ENCODE assay signal across 8 cellular contexts in genomic region chr17:49223517-49224197, GRCh38. TPM values are rescaled to one million over a fixed set of nuclear protein-coding genes. Genes with fewer than 3 reads are reported as not detected.
DNase-seq lines count a peak whose midpoint lies in the region; ATAC-seq and TF ChIP-seq lines count a peak whose summit lies in the region.

No MANE protein-coding gene starts in this region.

- no peak overlapping the region for H3K4me3 ChIP-seq in fibroblast of lung (replicated peaks in 1 of 4; ENCODE audit: control extremely low read depth in 1 of 4, insufficient read depth in 1 of 4, low read depth in 3 of 4, low read length in 4 of 4)
- H3K4me3 ChIP-seq in neuronal stem cell (ENCODE audit: low read length in 2 of 2) = peak overlapping the region in 1 of 2 donors; percentile 68
- no peak overlapping the region for H3K4me3 ChIP-seq in upper lobe of right lung

- TF ChIP-seq CTCF in fibroblast of lung (conservative IDR thresholded peaks at IDR 0.05 in 1 of 2, IDR thresholded peaks at IDR 0.05 in 1 of 2; ENCODE audit: low read depth in 1 of 2, low read length in 2 of 2) (peak; percentile 89 to 94), upper lobe of right lung (IDR thresholded peaks at IDR 0.05) (peak; percentile 78)

- ATAC-seq in activated T-cell treated with anti-CD3 and anti-CD28 coated beads, Interleukin-2, amount 50 U/mL, for 4 hours = peak; percentile 34 to 38
- peak; percentile 61 for ATAC-seq in upper lobe of right lung
- no peak for ATAC-seq in HG03439 (IDR thresholded peaks at IDR 0.05; ENCODE audit: unreplicated experiment)

- H2BK12ac ChIP-seq in neuronal stem cell (ENCODE audit: low read length) = no peak overlapping the region

- no peak overlapping the region for H2AFZ ChIP-seq in fibroblast of lung (ENCODE audit: low read length)
- peak overlapping the region; percentile 76 for H2AFZ ChIP-seq in neuronal stem cell (ENCODE audit: low read length)

- H3K27me3 Mint-ChIP-seq in activated T-cell treated with anti-CD3 and anti-CD28 coated beads, Interleukin-2, amount 50 U/mL, for 4 hours (ENCODE audit: low read depth) = peaks cover 9% of the 10 kb centered on the region

- no peak overlapping the region for H3K4me2 ChIP-seq in fibroblast of lung (ENCODE audit: extremely low read depth, insufficient read depth, low read length)
- H3K4me2 ChIP-seq in neuronal stem cell (ENCODE audit: insufficient read depth, low read length, poor library complexity, severe bottlenecking) = peak overlapping the region; percentile 64

- no peak overlapping the region for H2BK15ac ChIP-seq in neuronal stem cell (ENCODE audit: low read length)

- H3K4me3 Mint-ChIP-seq in activated T-cell treated with anti-CD3 and anti-CD28 coated beads, Interleukin-2, amount 50 U/mL, for 4 hours = peak overlapping the region; percentile 72

- H4K8ac ChIP-seq in neuronal stem cell (ENCODE audit: low read depth, low read length) = no peak overlapping the region

- no peaks in the 10 kb centered on the region for H3K79me2 ChIP-seq in fibroblast of lung (ENCODE audit: control insufficient read depth, insufficient read depth, low read length)

- peaks cover 9% of the 10 kb centered on the region for H3K36me3 Mint-ChIP-seq in activated T-cell treated with anti-CD3 and anti-CD28 coated beads, Interleukin-2, amount 50 U/mL, for 4 hours (ENCODE audit: insufficient read depth)

- H3K27me3 ChIP-seq in fibroblast of lung (ENCODE audit: control insufficient read depth, insufficient read depth, low read length) (peaks cover 41% of the 10 kb centered on the region), neuronal stem cell (ENCODE audit: control insufficient read depth in 3 of 3, insufficient read depth in 3 of 3, low read depth in 1 of 3, low read length in 3 of 3) (peaks cover 23 to 66% (median 60%) of the 10 kb centered on the region in 3 experiments), upper lobe of right lung (peaks cover 17% of the 10 kb centered on the region)

- H2AK5ac ChIP-seq in neuronal stem cell (ENCODE audit: low read depth, low read length) = peak overlapping the region; percentile 40

- H3K18ac ChIP-seq in neuronal stem cell (ENCODE audit: low read length) = peak overlapping the region; percentile 86

- intact Hi-C loops in upper lobe of right lung (cut with DNase I) = no loop called here

- peak overlapping the region; percentile 86 for H3K23ac ChIP-seq in neuronal stem cell (ENCODE audit: low read depth, low read length, poor library complexity)

- H3K27ac ChIP-seq in fibroblast of lung (ENCODE audit: insufficient read depth, low read length) = no peak overlapping the region
- no peak overlapping the region for H3K27ac ChIP-seq in neuronal stem cell (replicated peaks; ENCODE audit: low read length)
- H3K27ac ChIP-seq in upper lobe of right lung = no peak overlapping the region

- no peak overlapping the region for H3K4ac ChIP-seq in neuronal stem cell (ENCODE audit: low read length)

- H3K4me1 ChIP-seq in fibroblast of lung (ENCODE audit: control insufficient read depth, extremely low read depth, insufficient read depth, low read length) (no peaks in the 10 kb centered on the region), neuronal stem cell (ENCODE audit: control insufficient read depth in 2 of 2, insufficient read depth in 1 of 2, low read depth in 1 of 2, low read length in 2 of 2) (peaks cover 0 to 14% of the 10 kb centered on the region in 2 donors), upper lobe of right lung (peaks cover 15% of the 10 kb centered on the region)

- H3K14ac ChIP-seq in neuronal stem cell (ENCODE audit: low read length) = no peak overlapping the region

- H3K4me1 Mint-ChIP-seq in activated T-cell treated with anti-CD3 and anti-CD28 coated beads, Interleukin-2, amount 50 U/mL, for 4 hours (ENCODE audit: low read depth) = peaks cover 38% of the 10 kb centered on the region

- no peaks in the 10 kb centered on the region for H3K9me3 Mint-ChIP-seq in activated T-cell treated with anti-CD3 and anti-CD28 coated beads, Interleukin-2, amount 50 U/mL, for 4 hours

- H3K79me1 ChIP-seq in neuronal stem cell (ENCODE audit: low read depth, low read length) = no peaks in the 10 kb centered on the region

- peak overlapping the region; percentile 42 for H2BK5ac ChIP-seq in neuronal stem cell (ENCODE audit: low read length)

- no peaks in the 10 kb centered on the region for H4K20me1 ChIP-seq in fibroblast of lung (ENCODE audit: control insufficient read depth, extremely low read depth, insufficient read depth, low read length)

- H2BK120ac ChIP-seq in neuronal stem cell (ENCODE audit: low read depth, low read length) = no peak overlapping the region

- no peak overlapping the region for H4K91ac ChIP-seq in neuronal stem cell (ENCODE audit: low read depth, low read length, poor library complexity)

- H3K9ac ChIP-seq in fibroblast of lung (ENCODE audit: insufficient read depth, low read length) (no peak overlapping the region), neuronal stem cell (ENCODE audit: low read depth, low read length, poor library complexity) (peak overlapping the region; percentile 79)

- no peaks in the 10 kb centered on the region for H3K36me3 ChIP-seq in fibroblast of lung (ENCODE audit: control insufficient read depth, insufficient read depth, low read length)
- no peaks in the 10 kb centered on the region for H3K36me3 ChIP-seq in neuronal stem cell (replicated peaks in 1 of 2; ENCODE audit: control insufficient read depth in 2 of 2, insufficient read depth in 2 of 2, low read length in 2 of 2)
- H3K36me3 ChIP-seq in upper lobe of right lung = no peaks in the 10 kb centered on the region

- DNase-seq in DMS 273 (lab: John Stamatoyannopoulos, UW; ENCODE audit: unreplicated experiment) (peak; percentile 75), DMS 273 treated with DMSO at 0.1 percent for 48 hours (lab: John Stamatoyannopoulos, UW) (no peak), NCI-H748 treated with DMSO at 0.1 percent for 48 hours (lab: John Stamatoyannopoulos, UW) (peak; percentile 21), fibroblast of lung (ENCODE audit: low read depth in 2 of 2) (no peak), neuronal stem cell (ENCODE audit: low spot score) (peak; percentile 67), upper lobe of right lung (peak; percentile 77)
- DNase-seq in activated T-cell treated with anti-CD3 and anti-CD28 coated beads, Interleukin-2, amount 50 U/mL, for 4 hours = peak; percentile 70

- H3K9me3 ChIP-seq in fibroblast of lung (ENCODE audit: control insufficient read depth, insufficient read depth, low read depth, low read length) (no peaks in the 10 kb centered on the region), neuronal stem cell (replicated peaks in 1 of 2; ENCODE audit: control insufficient read depth in 2 of 2, insufficient read depth in 1 of 2, low read depth in 1 of 2, low read length in 2 of 2) (no peaks in the 10 kb centered on the region), upper lobe of right lung (no peaks in the 10 kb centered on the region)

- WGBS in neuronal stem cell (ENCODE audit: extremely low coverage in 2 of 2, insufficient read length in 2 of 2, insufficient replicate concordance in 1 of 2), 2 donors = no CpG with 5 or more reads among the region's 31 CpGs

RNA-seq across cellular contexts. Expression of gene PHOSPHO1, which starts 6.9 kb away (rescaled TPM):
- under 1 TPM in 1 of 3 donors, not detected in 2; 0.23 TPM for total RNA-seq in activated T-cell treated with anti-CD3 and anti-CD28 coated beads, Interleukin-2, amount 50 U/mL, for 4 hours
- total RNA-seq in fibroblast of lung = under 0.01 and 0.17 TPM in 2 replicates
- 0.03 and 0.14 TPM in 2 replicates for polyA plus RNA-seq in fibroblast of lung
- polyA plus RNA-seq in fibroblast of lung (2012) = 0.16 TPM in 1 of 2 replicates, not detected in the other
- polyA minus RNA-seq in fibroblast of lung (ENCODE audit: low replicate concordance) = 0.20 TPM in 1 of 2 replicates, not detected in the other
- 0.10 TPM for polyA plus RNA-seq in neuronal stem cell (2013, experiment 1 of 2)
- 0.07 TPM for polyA plus RNA-seq in neuronal stem cell (2013, experiment 2 of 2)
- 1.7 TPM for total RNA-seq in upper lobe of right lung

RNA-seq across cellular contexts. Expression of gene ABI3, which starts 13.2 kb away (rescaled TPM):
- total RNA-seq in activated T-cell treated with anti-CD3 and anti-CD28 coated beads, Interleukin-2, amount 50 U/mL, for 4 hours = 10 to 100 TPM; 15.0 to 24.2 (median 22.7) TPM
- total RNA-seq in fibroblast of lung = not detected in 2 replicates
- polyA plus RNA-seq in fibroblast of lung = 1.3 TPM in 1 of 2 replicates, not detected in the other
- polyA plus RNA-seq in fibroblast of lung (2012) = 2.6 TPM in 1 of 2 replicates, not detected in the other
- polyA minus RNA-seq in fibroblast of lung (ENCODE audit: low replicate concordance) = 3.8 TPM in 1 of 2 replicates, not detected in the other
- 0.22 TPM for polyA plus RNA-seq in neuronal stem cell (2013, experiment 1 of 2)
- polyA plus RNA-seq in neuronal stem cell (2013, experiment 2 of 2) = 0.22 TPM
- total RNA-seq in upper lobe of right lung = 31.5 TPM

RNA-seq across cellular contexts. Expression of gene GNGT2, which starts 13.3 kb away (rescaled TPM):
- total RNA-seq in activated T-cell treated with anti-CD3 and anti-CD28 coated beads, Interleukin-2, amount 50 U/mL, for 4 hours = 10 to 100 TPM in 2 of 3 donors, 1 to 10 TPM in 1; 8.7 to 14.8 (median 12.8) TPM
- not detected in 2 replicates for total RNA-seq in fibroblast of lung
- polyA plus RNA-seq in fibroblast of lung = 3.7 TPM in 1 of 2 replicates, not detected in the other
- polyA plus RNA-seq in fibroblast of lung (2012) = 4.4 TPM in 1 of 2 replicates, not detected in the other
- 1.7 TPM in 1 of 2 replicates, not detected in the other for polyA minus RNA-seq in fibroblast of lung (ENCODE audit: low replicate concordance)
- polyA plus RNA-seq in neuronal stem cell (2013, experiment 1 of 2) = 0.08 TPM
- polyA plus RNA-seq in neuronal stem cell (2013, experiment 2 of 2) = 0.11 TPM
- 8.5 TPM for total RNA-seq in upper lobe of right lung

Comparison
In these comparisons a context has a peak if more than half of its experiments do, and no peak if none do; other contexts are left out.
1. DNase-seq: peak in DMS 273 (single experiment), NCI-H748 treated with DMSO at 0.1 percent for 48 hours (single experiment), activated T-cell treated with anti-CD3 and anti-CD28 coated beads, Interleukin-2, amount 50 U/mL, for 4 hours (single experiment), neuronal stem cell (single experiment) and upper lobe of right lung (single experiment); none in DMS 273 treated with DMSO at 0.1 percent for 48 hours (single experiment) and fibroblast of lung (0 of 2).
2. RNA of gene ABI3, which starts 13.2 kb away (total RNA-seq): 31.5 TPM in upper lobe of right lung (single experiment) and 15.0 to 24.2 TPM in activated T-cell treated with anti-CD3 and anti-CD28 coated beads, Interleukin-2, amount 50 U/mL, for 4 hours; not detected in fibroblast of lung; every median in the first group is over 10 times any median in the second.